In the genomic region with DNA sequence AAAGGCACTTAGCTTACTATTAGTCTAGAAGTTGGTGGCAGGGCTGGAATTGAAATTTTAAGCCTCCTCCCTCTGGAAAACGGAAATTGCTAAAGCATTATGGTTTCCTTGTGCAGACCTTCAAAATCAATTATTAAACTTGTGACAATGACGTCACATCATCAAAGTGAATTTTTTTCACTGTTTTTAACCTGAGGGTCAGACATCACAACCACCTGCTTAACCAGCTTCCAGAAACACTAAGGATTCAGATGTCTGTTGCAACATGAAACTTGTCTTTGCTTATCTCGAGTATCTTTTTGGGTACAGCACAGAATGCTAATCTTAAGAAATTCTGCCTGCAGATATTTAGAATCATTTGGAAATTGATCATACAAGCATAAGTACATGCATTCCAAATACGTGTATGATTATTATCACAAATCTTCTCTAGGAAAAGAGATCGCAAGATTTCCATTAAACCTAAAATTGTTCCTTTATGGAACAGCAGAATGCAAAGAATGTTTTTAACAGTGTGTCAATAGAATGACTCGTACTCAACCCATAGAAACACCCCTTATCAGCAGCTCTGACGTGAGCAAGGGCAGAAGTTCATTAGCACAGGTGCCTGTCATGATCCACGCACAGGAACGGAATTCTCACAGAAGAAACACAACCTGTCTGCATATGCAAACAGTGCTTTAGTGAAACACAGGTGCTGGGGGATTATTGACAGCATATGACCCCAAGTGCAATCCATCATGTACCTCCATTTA, we compare ENCODE assay signal across 1 cellular context.
TF ChIP-seq lines count a peak whose summit lies in the region.

No MANE protein-coding gene starts in this region.

TF ChIP-seq in IMR-90, 13 proteins besides CTCF, POLR2A, EP300 and RAD21:
- TF ChIP-seq CHD1 (IDR thresholded peaks at IDR 0.05; ENCODE audit: low read depth, low read length) (no peak), CEBPB (IDR thresholded peaks at IDR 0.05; ENCODE audit: low read depth, low read length) (peak; percentile 13; the same call in 1 of the 2 replicates), MAFK (IDR thresholded peaks at IDR 0.05; ENCODE audit: low read depth, low read length) (no peak), RCOR1 (IDR thresholded peaks at IDR 0.05; ENCODE audit: insufficient replicate concordance, low read length) (peak; percentile 94)
- TF ChIP-seq, protein P1, sequence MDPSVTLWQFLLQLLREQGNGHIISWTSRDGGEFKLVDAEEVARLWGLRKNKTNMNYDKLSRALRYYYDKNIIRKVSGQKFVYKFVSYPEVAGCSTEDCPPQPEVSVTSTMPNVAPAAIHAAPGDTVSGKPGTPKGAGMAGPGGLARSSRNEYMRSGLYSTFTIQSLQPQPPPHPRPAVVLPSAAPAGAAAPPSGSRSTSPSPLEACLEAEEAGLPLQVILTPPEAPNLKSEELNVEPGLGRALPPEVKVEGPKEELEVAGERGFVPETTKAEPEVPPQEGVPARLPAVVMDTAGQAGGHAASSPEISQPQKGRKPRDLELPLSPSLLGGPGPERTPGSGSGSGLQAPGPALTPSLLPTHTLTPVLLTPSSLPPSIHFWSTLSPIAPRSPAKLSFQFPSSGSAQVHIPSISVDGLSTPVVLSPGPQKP (IDR thresholded peaks at IDR 0.05; ENCODE audit: borderline replicate concordance, low read depth, low read length): no peak
